ENCODE assay signal across 9 cellular contexts in the genomic region with DNA sequence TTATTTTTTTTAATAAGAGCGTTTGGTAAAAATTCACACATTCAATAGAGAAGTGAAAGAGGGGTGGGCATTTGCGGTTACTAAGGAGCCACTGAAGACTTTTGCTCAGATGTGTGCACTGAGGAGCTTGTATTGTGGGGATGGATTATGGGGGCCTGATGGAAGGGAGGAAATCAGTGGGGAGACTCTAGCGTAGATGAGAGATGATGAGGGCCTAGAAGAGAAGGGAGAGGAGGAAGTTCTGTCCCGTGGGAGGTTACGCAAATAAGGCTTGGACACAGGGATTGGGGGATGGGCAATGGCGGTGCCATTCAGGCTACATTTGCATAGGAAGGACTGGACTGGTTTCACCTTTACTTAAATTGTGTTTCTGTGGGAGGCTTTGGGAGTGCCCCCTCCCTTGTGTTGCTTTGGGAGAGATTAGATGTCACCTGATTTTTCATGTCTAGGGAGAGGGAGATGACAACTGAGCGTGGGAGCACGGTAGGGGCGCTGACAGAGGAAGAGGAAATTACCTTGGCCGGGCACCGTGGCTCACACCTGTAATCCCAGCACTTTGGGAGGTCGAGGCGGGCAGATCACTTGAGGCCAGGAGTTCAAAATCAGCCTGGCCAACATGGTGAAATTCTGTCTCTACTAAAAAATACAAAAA. TPM values are rescaled to one million over a fixed set of nuclear protein-coding genes. Genes with fewer than 3 reads are reported as not detected.
A peak's percentile ranks its signal among the peaks of the same experiment; 100 is the strongest.
DNase-seq lines count a peak whose midpoint lies in the region; ATAC-seq and TF ChIP-seq lines count a peak whose summit lies in the region.
"Had no signal": no experiment of that assay in that cellular context is flagged by ENCODE, and none has a peak within 500 bp of the region (broad histone marks: within the 10 kb centered on the region; RNA-seq: fewer than 3 reads in every experiment).

No MANE protein-coding gene starts in this region.

- H3K4me3 Mint-ChIP-seq in natural killer cell treated with Interleukin-12 subunit alpha and Interleukin-12 subunit beta and Interleukin-15 and Interleukin-18, amount 100 ng/mL, for 72 hours = no peak overlapping the region
- H3K4me3 Mint-ChIP-seq in activated T-cell treated with anti-CD3 and anti-CD28 coated beads, Interleukin-2, amount 50 U/mL, for 24 hours = no peak overlapping the region
- H3K4me3 Mint-ChIP-seq: central memory CD8-positive, alpha-beta T cell had no signal

- H3K27ac ChIP-seq in HL-60 (replicated peaks) (peak overlapping the region; percentile 50), VCaP (peak overlapping the region; percentile 89)

- H3K4me1 Mint-ChIP-seq in natural killer cell treated with Interleukin-12 subunit alpha and Interleukin-12 subunit beta and Interleukin-15 and Interleukin-18, amount 100 ng/mL, for 72 hours (ENCODE audit: low read depth in 2 of 2) = peaks cover 26 to 30% of the 10 kb centered on the region in 2 donors
- H3K4me1 Mint-ChIP-seq in activated T-cell treated with anti-CD3 and anti-CD28 coated beads, Interleukin-2, amount 50 U/mL, for 24 hours (ENCODE audit: low read depth) = peaks cover 22% of the 10 kb centered on the region

- DNase-seq in CD1c-positive myeloid dendritic cell (ENCODE audit: extremely low spot score) = peak; percentile 83
- peak; percentile 71 to 80 for DNase-seq in HL-60 (ENCODE audit: low read depth in 1 of 2, low spot score in 1 of 2)
- DNase-seq in mucosa of descending colon = peak; percentile 61 to 75 (median 64)
- no peak for DNase-seq in natural killer cell treated with Interleukin-12 subunit alpha and Interleukin-12 subunit beta and Interleukin-15 and Interleukin-18, amount 100 ng/mL, for 72 hours (ENCODE audit: low spot score)
- DNase-seq in MG63 = no peak
- no peak for DNase-seq in DMS 273 (lab: John Stamatoyannopoulos, UW; ENCODE audit: unreplicated experiment)
- DNase-seq in activated T-cell treated with anti-CD3 and anti-CD28 coated beads, Interleukin-2, amount 50 U/mL, for 24 hours = no peak

- H3K27me3 ChIP-seq in HL-60 (ENCODE audit: insufficient read depth, poor library complexity, severe bottlenecking) (no peaks in the 10 kb centered on the region), MG63 (no peaks in the 10 kb centered on the region)

- peak overlapping the region in 1 of 2 donors; percentile 0 for H3K27ac Mint-ChIP-seq in natural killer cell treated with Interleukin-12 subunit alpha and Interleukin-12 subunit beta and Interleukin-15 and Interleukin-18, amount 100 ng/mL, for 72 hours
- no peak overlapping the region for H3K27ac Mint-ChIP-seq in activated T-cell treated with anti-CD3 and anti-CD28 coated beads, Interleukin-2, amount 50 U/mL, for 24 hours

- H3K27me3 Mint-ChIP-seq in natural killer cell treated with Interleukin-12 subunit alpha and Interleukin-12 subunit beta and Interleukin-15 and Interleukin-18, amount 100 ng/mL, for 72 hours = peaks cover 0 to 9% of the 10 kb centered on the region in 2 donors
- peaks cover 4% of the 10 kb centered on the region for H3K27me3 Mint-ChIP-seq in activated T-cell treated with anti-CD3 and anti-CD28 coated beads, Interleukin-2, amount 50 U/mL, for 24 hours
- H3K27me3 Mint-ChIP-seq: central memory CD8-positive, alpha-beta T cell had no signal

- intact Hi-C loops in mucosa of descending colon (cut with DNase I, micrococcal nuclease) = no loop called here

- H3K4me3 ChIP-seq in HL-60 (replicated peaks; ENCODE audit: insufficient read depth, low read length) (0 out of 2 replicates have a peak overlapping the region, but pooled peaks have one; percentile 2), mucosa of descending colon (no peak overlapping the region), MG63 (no peak overlapping the region)

- H3K36me3 ChIP-seq in mucosa of descending colon (ENCODE audit: low read depth) (no peaks in the 10 kb centered on the region), MG63 (no peaks in the 10 kb centered on the region)

- H3K9me3 ChIP-seq in mucosa of descending colon (no peaks in the 10 kb centered on the region), MG63 (no peaks in the 10 kb centered on the region)

- no peak for TF ChIP-seq CTCF in HL-60 (IDR thresholded peaks at IDR 0.05; ENCODE audit: insufficient read depth, low read length)
- no peak for TF ChIP-seq CTCF in VCaP (conservative IDR thresholded peaks at IDR 0.05)
- TF ChIP-seq CTCF in mucosa of descending colon (IDR thresholded peaks at IDR 0.05) = no peak

- H3K4me1 ChIP-seq in mucosa of descending colon (ENCODE audit: low read depth) = peaks cover 16% of the 10 kb centered on the region

- peak; percentile 7 for ATAC-seq in mucosa of descending colon
- ATAC-seq in natural killer cell treated with Interleukin-12 subunit alpha and Interleukin-12 subunit beta and Interleukin-15 and Interleukin-18, amount 100 ng/mL, for 72 hours = no peak

- H3K36me3 Mint-ChIP-seq in natural killer cell treated with Interleukin-12 subunit alpha and Interleukin-12 subunit beta and Interleukin-15 and Interleukin-18, amount 100 ng/mL, for 72 hours = no peaks in the 10 kb centered on the region
- peaks cover 2% of the 10 kb centered on the region for H3K36me3 Mint-ChIP-seq in activated T-cell treated with anti-CD3 and anti-CD28 coated beads, Interleukin-2, amount 50 U/mL, for 24 hours (ENCODE audit: low read depth)

- H3K9me3 Mint-ChIP-seq in natural killer cell treated with Interleukin-12 subunit alpha and Interleukin-12 subunit beta and Interleukin-15 and Interleukin-18, amount 100 ng/mL, for 72 hours = no peaks in the 10 kb centered on the region
- no peaks in the 10 kb centered on the region for H3K9me3 Mint-ChIP-seq in activated T-cell treated with anti-CD3 and anti-CD28 coated beads, Interleukin-2, amount 50 U/mL, for 24 hours
- H3K9me3 Mint-ChIP-seq: central memory CD8-positive, alpha-beta T cell had no signal

RNA-seq across cellular contexts. Expression of gene HIP1, which starts 2.2 kb away (rescaled TPM):
- total RNA-seq in mucosa of descending colon = 10 to 100 TPM in 1 of 3 donors, 1 to 10 TPM in 2; 5.7 to 14.2 (median 6.7) TPM
- 10 to 100 TPM; 13.5 to 22.0 TPM for total RNA-seq in natural killer cell treated with Interleukin-12 subunit alpha and Interleukin-12 subunit beta and Interleukin-15 and Interleukin-18, amount 100 ng/mL, for 72 hours
- 4.4 and 5.2 TPM in 2 replicates for total RNA-seq in MG63 (2014; rRNA removed; shearing (Covaris generic); ENCODE audit: low replicate concordance)

RNA-seq across cellular contexts. Expression of gene CCL26, which starts 31.0 kb away (rescaled TPM):
- 1 to 10 TPM in 1 of 3 donors, under 1 TPM in 1, not detected in 1; 0.84 to 1.1 TPM for total RNA-seq in mucosa of descending colon
- total RNA-seq in natural killer cell treated with Interleukin-12 subunit alpha and Interleukin-12 subunit beta and Interleukin-15 and Interleukin-18, amount 100 ng/mL, for 72 hours = not detected
- total RNA-seq in MG63 (2014; rRNA removed; shearing (Covaris generic); ENCODE audit: low replicate concordance) = 22.3 and 44.7 TPM in 2 replicates

Comparison
In these comparisons a context has a peak if more than half of its experiments do, and no peak if none do; other contexts are left out.
1. DNase-seq: peak in CD1c-positive myeloid dendritic cell (single experiment), HL-60 (2 of 2) and mucosa of descending colon (3 of 3); none in natural killer cell treated with Interleukin-12 subunit alpha and Interleukin-12 subunit beta and Interleukin-15 and Interleukin-18, amount 100 ng/mL, for 72 hours (single experiment), MG63 (single experiment), DMS 273 (single experiment) and activated T-cell treated with anti-CD3 and anti-CD28 coated beads, Interleukin-2, amount 50 U/mL, for 24 hours (single experiment).
2. RNA of gene CCL26, which starts 31.0 kb away (total RNA-seq): 22.3 to 44.7 TPM in MG63; 0.84 to 1.1 TPM in mucosa of descending colon and not detected in natural killer cell treated with Interleukin-12 subunit alpha and Interleukin-12 subunit beta and Interleukin-15 and Interleukin-18, amount 100 ng/mL, for 72 hours; every median in the first group is over 10 times any median in the second.